Comparison of ENCODE assay signal across 17 cellular contexts in genomic region chr18:59659486-59660187, GRCh38. TPM values are rescaled to one million over a fixed set of nuclear protein-coding genes. Genes with fewer than 3 reads are reported as not detected.
DNase-seq lines count a peak whose midpoint lies in the region; ATAC-seq, FAIRE-seq and TF ChIP-seq lines count a peak whose summit lies in the region.
"Had no signal": no experiment of that assay in that cellular context is flagged by ENCODE, and none has a peak within 500 bp of the region (broad histone marks: within the 10 kb centered on the region; RNA-seq: fewer than 3 reads in every experiment).

No MANE protein-coding gene starts in this region.

- DNase-seq in heart right ventricle (no peak), left cardiac atrium (no peak), H1 (ENCODE audit: low read depth in 1 of 2, low spot score in 2 of 2) (no peak), endothelial cell (ENCODE audit: low spot score) (no peak), DMS53 treated with DMSO at 0.1 percent for 48 hours (lab: John Stamatoyannopoulos, UW; ENCODE audit: unreplicated experiment) (no peak)
- DNase-seq: activated CD4-positive, alpha-beta T cell treated with anti-CD3 and anti-CD28 coated beads, Interleukin-2, amount 10 ng/mL, durations not matched to agents 7 days and 5 days; amygdala; foreskin melanocyte; naive thymus-derived CD8-positive, alpha-beta T cell; NCI-H1436 treated with DMSO at 0.1 percent for 48 hours; NCI-H510A treated with DMSO at 0.1 percent for 48 hours had no signal

- no peak overlapping the region for H2AFZ ChIP-seq in H1 (ENCODE audit: low read length)

- H3K9me3 ChIP-seq in heart right ventricle (no peaks in the 10 kb centered on the region), H1 (ENCODE audit: insufficient read depth in 2 of 2, low read depth in 1 of 2, low read length in 1 of 2) (no peaks in the 10 kb centered on the region)

- H3K14ac ChIP-seq in H1 (ENCODE audit: insufficient read length) = no peak overlapping the region

- H3K27ac ChIP-seq in heart right ventricle = no peak overlapping the region
- H3K27ac ChIP-seq in H1 (ENCODE audit: low read depth, low read length) = no peak overlapping the region

- no peak overlapping the region for H2BK120ac ChIP-seq in H1 (replicated peaks; ENCODE audit: low read depth, low read length)

- H3K36me3 ChIP-seq in heart right ventricle (no peaks in the 10 kb centered on the region), H1 (ENCODE audit: control insufficient read depth in 2 of 4, insufficient read depth in 4 of 4, low read length in 3 of 4) (no peaks in the 10 kb centered on the region)

- H2BK15ac ChIP-seq in H1 (ENCODE audit: low read length) = no peak overlapping the region

- peak overlapping the region; percentile 63 to 79 (median 66) for H3K4me3 Mint-ChIP-seq in nephron
- H3K4me3 Mint-ChIP-seq in endothelial cell (ENCODE audit: unreplicated experiment) = no peak overlapping the region
- H3K4me3 Mint-ChIP-seq: activated CD4-positive, alpha-beta T cell treated with anti-CD3 and anti-CD28 coated beads, Interleukin-2, amount 10 ng/mL, durations not matched to agents 7 days and 5 days; activated T-helper 1 cell treated with anti-CD3 and anti-CD28 coated beads, Interleukin-12 subunit alpha, Interleukin-12 subunit beta, Interleukin-2, Interleukin-4 antibody, amounts not matched to agents 30 ng/mL and 10 ng/mL and 1 ng/mL, durations not matched to agents 14 hours and 24 hours and 36 hours; IgD-negative memory B cell; naive thymus-derived CD8-positive, alpha-beta T cell had no signal

- H4K8ac ChIP-seq in H1 (ENCODE audit: extremely low read depth, insufficient read depth, low read length) = no peak overlapping the region

- 76 to 78% methylated on average over 15 of the region's 15 CpGs for WGBS in heart right ventricle, 2 donors
- 88% methylated on average over 15 of the region's 15 CpGs; no CpG with 5 or more reads in 1 of the 2 experiments for WGBS in H1 (ENCODE audit: extremely low coverage in 1 of 2, insufficient coverage in 1 of 2, insufficient read length in 1 of 2, insufficient replicate concordance in 2 of 2, low coverage in 1 of 2, low lambda C conversion rate in 2 of 2, missing lambda C conversion rate in 1 of 2), 2 experiments

- no peak for TF ChIP-seq RAD21 in H1 (IDR thresholded peaks at IDR 0.05 in 1 of 2, conservative IDR thresholded peaks at IDR 0.05 in 1 of 2; ENCODE audit: low read depth in 2 of 2, low read length in 2 of 2)

- H3K9me3 Mint-ChIP-seq in nephron (no peaks in the 10 kb centered on the region), endothelial cell (ENCODE audit: unreplicated experiment) (no peaks in the 10 kb centered on the region)
- H3K9me3 Mint-ChIP-seq: activated CD4-positive, alpha-beta T cell treated with anti-CD3 and anti-CD28 coated beads, Interleukin-2, amount 10 ng/mL, durations not matched to agents 7 days and 5 days; activated T-helper 1 cell treated with anti-CD3 and anti-CD28 coated beads, Interleukin-12 subunit alpha, Interleukin-12 subunit beta, Interleukin-2, Interleukin-4 antibody, amounts not matched to agents 30 ng/mL and 10 ng/mL and 1 ng/mL, durations not matched to agents 14 hours and 24 hours and 36 hours had no signal

- FAIRE-seq in H1 (lab: Jason Lieb, UNC) = no peak

- H3K9ac ChIP-seq in H1 (replicated peaks in 1 of 4; ENCODE audit: extremely low read depth in 1 of 4, low read depth in 3 of 4, low read length in 3 of 4) = no peak overlapping the region

- no peak for TF ChIP-seq POLR2A in H1 (IDR thresholded peaks at IDR 0.05; ENCODE audit: control extremely low read depth in 1 of 2, low read depth in 2 of 2, low read length in 2 of 2)

- H3K56ac ChIP-seq in H1 (replicated peaks; ENCODE audit: insufficient read length, low read depth, low read length) = no peak overlapping the region

- no peak for TF ChIP-seq EP300 in H1 (IDR thresholded peaks at IDR 0.05; ENCODE audit: borderline replicate concordance in 1 of 2, low read depth in 2 of 2, low read length in 2 of 2)

- H3K36me3 Mint-ChIP-seq in nephron (ENCODE audit: low read depth) (no peaks in the 10 kb centered on the region), endothelial cell (ENCODE audit: low read depth, unreplicated experiment) (no peaks in the 10 kb centered on the region)
- H3K36me3 Mint-ChIP-seq: IgD-negative memory B cell; naive thymus-derived CD8-positive, alpha-beta T cell had no signal

- H2AK5ac ChIP-seq in H1 (ENCODE audit: low read depth, low read length) = no peak overlapping the region

- H2BK5ac ChIP-seq in H1 (ENCODE audit: low read depth, low read length) = no peak overlapping the region

- H3K4me1 ChIP-seq in heart right ventricle = peaks cover 0 to 2% (median 0%) of the 10 kb centered on the region in 9 donors
- no peaks in the 10 kb centered on the region; a peak in 2 of 7 replicates for H3K4me1 ChIP-seq in H1 (replicated peaks in 1 of 4; ENCODE audit: control insufficient read depth in 3 of 4, insufficient read depth in 4 of 4, low read length in 3 of 4)

- H3K4me3 ChIP-seq in heart right ventricle (peak overlapping the region in 6 of 10 donors; percentile 3 to 29 (median 22)), H1 (ENCODE audit: extremely low read depth in 1 of 4, insufficient read depth in 2 of 4, low read depth in 3 of 4, low read length in 4 of 4) (no peak overlapping the region)

- no peaks in the 10 kb centered on the region; the same call in 1 of the 2 replicates for H3K79me1 ChIP-seq in H1 (ENCODE audit: low read depth, low read length)

- no peaks in the 10 kb centered on the region for H3K79me2 ChIP-seq in H1 (ENCODE audit: control insufficient read depth in 1 of 2, insufficient read depth in 2 of 2, low read length in 2 of 2)

- H3K27ac Mint-ChIP-seq in nephron = peak overlapping the region; percentile 84 to 88 (median 86)
- no peak overlapping the region for H3K27ac Mint-ChIP-seq in endothelial cell (ENCODE audit: unreplicated experiment)
- H3K27ac Mint-ChIP-seq: activated CD4-positive, alpha-beta T cell treated with anti-CD3 and anti-CD28 coated beads, Interleukin-2, amount 10 ng/mL, durations not matched to agents 7 days and 5 days; activated T-helper 1 cell treated with anti-CD3 and anti-CD28 coated beads, Interleukin-12 subunit alpha, Interleukin-12 subunit beta, Interleukin-2, Interleukin-4 antibody, amounts not matched to agents 30 ng/mL and 10 ng/mL and 1 ng/mL, durations not matched to agents 14 hours and 24 hours and 36 hours; IgD-negative memory B cell; naive thymus-derived CD8-positive, alpha-beta T cell had no signal

- H3K23me2 ChIP-seq in H1 (ENCODE audit: low read depth, low read length) = no peaks in the 10 kb centered on the region; the same call in 1 of the 2 replicates

- no peak overlapping the region for H3K4me2 ChIP-seq in H1 (ENCODE audit: insufficient read depth in 1 of 2, low read depth in 2 of 2, low read length in 2 of 2)

- H3K4ac ChIP-seq in H1 (replicated peaks; ENCODE audit: insufficient read length, low read depth, low read length) = no peak overlapping the region

- no peaks in the 10 kb centered on the region for H4K20me1 ChIP-seq in H1 (replicated peaks in 1 of 2; ENCODE audit: control insufficient read depth in 1 of 2, insufficient read depth in 2 of 2, low read length in 2 of 2)

- no peak overlapping the region for H4K5ac ChIP-seq in H1 (ENCODE audit: insufficient read length, low read depth, low read length)

- ATAC-seq in heart right ventricle = no peak
- ATAC-seq in left cardiac atrium = no peak
- ATAC-seq in HG02678 (IDR thresholded peaks at IDR 0.05; ENCODE audit: unreplicated experiment) = no peak
- no peak for ATAC-seq in HG03460 (IDR thresholded peaks at IDR 0.05; ENCODE audit: unreplicated experiment)
- ATAC-seq: naive thymus-derived CD8-positive, alpha-beta T cell had no signal

- no peak overlapping the region for H3K18ac ChIP-seq in H1 (ENCODE audit: extremely low read depth, low read length)

- intact Hi-C loops in heart right ventricle (cut with DNase I) (no loop called here), left cardiac atrium (cut with DNase I) (no loop called here)

- H3K4me1 Mint-ChIP-seq in nephron (peaks cover 67% of the 10 kb centered on the region), endothelial cell (ENCODE audit: unreplicated experiment) (no peaks in the 10 kb centered on the region)
- H3K4me1 Mint-ChIP-seq: activated CD4-positive, alpha-beta T cell treated with anti-CD3 and anti-CD28 coated beads, Interleukin-2, amount 10 ng/mL, durations not matched to agents 7 days and 5 days; naive thymus-derived CD8-positive, alpha-beta T cell had no signal

- no peak overlapping the region for H2BK12ac ChIP-seq in H1 (ENCODE audit: low read depth, low read length)

- H3K27me3 Mint-ChIP-seq in nephron (ENCODE audit: low read depth) (peaks cover 3% of the 10 kb centered on the region), endothelial cell (ENCODE audit: unreplicated experiment) (no peaks in the 10 kb centered on the region)
- H3K27me3 Mint-ChIP-seq: IgD-negative memory B cell had no signal

- no peak overlapping the region for H4K91ac ChIP-seq in H1 (replicated peaks; ENCODE audit: insufficient read length, low read length)

- POLR2A ChIA-PET in H1 (lab: Charles Lee; ENCODE audit: partially characterized antibody) = no interaction called here

- H2BK20ac ChIP-seq in H1 (ENCODE audit: low read length) = no peak overlapping the region

- H3K27me3 ChIP-seq in heart right ventricle (peaks cover 0 to 10% (median 0%) of the 10 kb centered on the region in 7 donors), H1 (replicated peaks in 1 of 4; ENCODE audit: control insufficient read depth in 3 of 4, extremely low read depth in 1 of 4, insufficient read depth in 3 of 4, low read length in 3 of 4) (no peaks in the 10 kb centered on the region)

- TF ChIP-seq CTCF in heart right ventricle (IDR thresholded peaks at IDR 0.05) = no peak
- TF ChIP-seq CTCF in H1 (IDR thresholded peaks at IDR 0.05; ENCODE audit: control extremely low read depth in 1 of 3, insufficient read depth in 1 of 3, low read depth in 1 of 3, low read length in 3 of 3) = no peak
- TF ChIP-seq CTCF in nephron (IDR thresholded peaks at IDR 0.05; ENCODE audit: unreplicated experiment in 3 of 3) = no peak
- no peak for TF ChIP-seq CTCF in endothelial cell (IDR thresholded peaks at IDR 0.05; ENCODE audit: unreplicated experiment)

- CTCF ChIA-PET in H1 (lab: Charles Lee; ENCODE audit: partially characterized antibody) = interaction anchor here (0.7 to 3.0 kb wide), 8 partner anchors 10 to 142 kb away, joined by 3 to 14 read pairs (median 4); partner anchors contain the start of gene CCBE1

- H3K23ac ChIP-seq in H1 (ENCODE audit: insufficient read length) = no peak overlapping the region

RNA-seq across cellular contexts. Expression of gene CCBE1, which starts 37.6 kb away (rescaled TPM):
- total RNA-seq in heart right ventricle (10 to 100 TPM in 1 of 10 donors, 1 to 10 TPM in 6, under 1 TPM in 3; 0.24 to 10.3 (median 2.2) TPM), left cardiac atrium (1 to 10 TPM; 1.2 to 2.9 TPM), endothelial cell (ENCODE audit: unreplicated experiment) (1.2 TPM)
- polyA plus RNA-seq in heart right ventricle (under 1 TPM; 0.29 to 0.83 TPM), H1 (2011; rRNA removed) (2.1 and 5.2 TPM in 2 replicates)
- 2.6 and 4.4 TPM in 2 replicates for total RNA-seq in H1 (2021; fragmentation: NEBNext Ultra II Directional; extraction: Animal tissue kit (Norgen Biotek cat#: 25700))
- polyA plus RNA-seq in H1 (2011; cell fraction: cytosol; rRNA removed) = 4.4 TPM
- polyA plus RNA-seq in H1 (2011; cell fraction: nucleus; rRNA removed) = 6.9 TPM
- polyA plus RNA-seq in H1 (2012, experiment 1 of 2) = 2.7 to 5.1 TPM (median 4.1 TPM) in 4 replicates
- 0.80 TPM for polyA plus RNA-seq in H1 (2012, experiment 2 of 2)
- 4.2 TPM for polyA plus RNA-seq in H1 (2013, experiment 1 of 2)
- 4.2 TPM for polyA plus RNA-seq in H1 (2013, experiment 2 of 2)
- 9.2 and 13.7 TPM in 2 replicates for polyA minus RNA-seq in H1 (2011; rRNA and poly(A)+ RNA removed)
- 1.6 TPM for polyA minus RNA-seq in H1 (2011; cell fraction: cytosol; rRNA and poly(A)+ RNA removed)
- polyA minus RNA-seq in H1 (2011; cell fraction: nucleus; rRNA and poly(A)+ RNA removed) = 1.7 TPM
- total RNA-seq: activated CD4-positive, alpha-beta T cell treated with anti-CD3 and anti-CD28 coated beads, Interleukin-2, amount 10 ng/mL, durations not matched to agents 7 days and 5 days; activated T-helper 1 cell treated with anti-CD3 and anti-CD28 coated beads, Interleukin-12 subunit alpha, Interleukin-12 subunit beta, Interleukin-2, Interleukin-4 antibody, amounts not matched to agents 30 ng/mL and 10 ng/mL and 1 ng/mL, durations not matched to agents 14 hours and 24 hours and 36 hours; naive thymus-derived CD8-positive, alpha-beta T cell; T-helper 1 cell treated with Interleukin-12 subunit alpha and Interleukin-12 subunit beta and Interleukin-4 antibody, amounts not matched to agents 30 ng/mL and 1 ng/mL, for 36 hours had no signal
- polyA plus RNA-seq: IgD-negative memory B cell had no signal

Comparison
In these comparisons a context has a peak if more than half of its experiments do, and no peak if none do; other contexts are left out.
1. H3K4me3 ChIP-seq: peak in heart right ventricle (6 of 10); none in H1 (0 of 4).